In genomic region chr2:46915811-46916630, GRCh38 we compare ENCODE assay signal across 8 cellular contexts. TPM values are rescaled to one million over a fixed set of nuclear protein-coding genes. Genes with fewer than 3 reads are reported as not detected.
DNase-seq lines count a peak whose midpoint lies in the region; ATAC-seq and TF ChIP-seq lines count a peak whose summit lies in the region.

No MANE protein-coding gene starts in this region.

- H3K4me3 Mint-ChIP-seq in naive B cell = peak overlapping the region; percentile 86 to 98 (median 92)
- peak overlapping the region; percentile 79 for H3K4me3 Mint-ChIP-seq in stimulated activated effector memory CD8-positive, alpha-beta T cell treated with anti-CD3 and anti-CD28 coated beads, Interleukin-12 subunit alpha, Interleukin-12 subunit beta, amount 100 ng/mL, for 72 hours

- peak overlapping the region; percentile 89 to 98 (median 97) for H3K27ac Mint-ChIP-seq in naive B cell
- peak overlapping the region; percentile 89 for H3K27ac Mint-ChIP-seq in stimulated activated effector memory CD8-positive, alpha-beta T cell treated with anti-CD3 and anti-CD28 coated beads, Interleukin-12 subunit alpha, Interleukin-12 subunit beta, amount 100 ng/mL, for 72 hours

- H3K4me3 ChIP-seq in Jurkat, Clone E6-1 (ENCODE audit: low read length) = peak overlapping the region; percentile 74

- H3K4me1 Mint-ChIP-seq in naive B cell = peaks cover 41 to 72% (median 51%) of the 10 kb centered on the region in 3 donors
- H3K4me1 Mint-ChIP-seq in stimulated activated effector memory CD8-positive, alpha-beta T cell treated with anti-CD3 and anti-CD28 coated beads, Interleukin-12 subunit alpha, Interleukin-12 subunit beta, amount 100 ng/mL, for 72 hours = peaks cover 34% of the 10 kb centered on the region

- DNase-seq in DMS79 treated with DMSO at 0.1 percent for 48 hours (lab: John Stamatoyannopoulos, UW) (peak; percentile 83), activated T-helper 1 cell treated with Interleukin-2 at 50 U/mL for 16 hours (ENCODE audit: low read depth) (peak; percentile 58), fibroblast of gingiva (ENCODE audit: low read depth) (peak; percentile 87), naive B cell (peak; percentile 84)
- DNase-seq in Jurkat, Clone E6-1 (ENCODE audit: low read depth, low spot score) = peak; percentile 54
- peak; percentile 70 to 92 for DNase-seq in stimulated activated effector memory CD8-positive, alpha-beta T cell treated with anti-CD3 and anti-CD28 coated beads, Interleukin-12 subunit alpha, Interleukin-12 subunit beta, amount 100 ng/mL, for 72 hours (ENCODE audit: low spot score in 2 of 2)

- no peaks in the 10 kb centered on the region for H3K27me3 Mint-ChIP-seq in naive B cell

- ATAC-seq in GM21723 (IDR thresholded peaks at IDR 0.05; ENCODE audit: unreplicated experiment) (peak; percentile 81), naive B cell (ENCODE audit: low read depth in 2 of 2) (peak; percentile 85)
- ATAC-seq in stimulated activated effector memory CD8-positive, alpha-beta T cell treated with anti-CD3 and anti-CD28 coated beads, Interleukin-12 subunit alpha, Interleukin-12 subunit beta, amount 100 ng/mL, for 72 hours = peak; percentile 94

- H3K36me3 Mint-ChIP-seq in naive B cell = no peaks in the 10 kb centered on the region
- peaks cover 16% of the 10 kb centered on the region for H3K36me3 Mint-ChIP-seq in stimulated activated effector memory CD8-positive, alpha-beta T cell treated with anti-CD3 and anti-CD28 coated beads, Interleukin-12 subunit alpha, Interleukin-12 subunit beta, amount 100 ng/mL, for 72 hours

- no peaks in the 10 kb centered on the region for H3K9me3 Mint-ChIP-seq in naive B cell
- no peaks in the 10 kb centered on the region for H3K9me3 Mint-ChIP-seq in stimulated activated effector memory CD8-positive, alpha-beta T cell treated with anti-CD3 and anti-CD28 coated beads, Interleukin-12 subunit alpha, Interleukin-12 subunit beta, amount 100 ng/mL, for 72 hours

TF ChIP-seq in PFSK-1, 5 proteins besides CTCF, POLR2A, EP300 and RAD21:
- TF ChIP-seq, protein P1, sequence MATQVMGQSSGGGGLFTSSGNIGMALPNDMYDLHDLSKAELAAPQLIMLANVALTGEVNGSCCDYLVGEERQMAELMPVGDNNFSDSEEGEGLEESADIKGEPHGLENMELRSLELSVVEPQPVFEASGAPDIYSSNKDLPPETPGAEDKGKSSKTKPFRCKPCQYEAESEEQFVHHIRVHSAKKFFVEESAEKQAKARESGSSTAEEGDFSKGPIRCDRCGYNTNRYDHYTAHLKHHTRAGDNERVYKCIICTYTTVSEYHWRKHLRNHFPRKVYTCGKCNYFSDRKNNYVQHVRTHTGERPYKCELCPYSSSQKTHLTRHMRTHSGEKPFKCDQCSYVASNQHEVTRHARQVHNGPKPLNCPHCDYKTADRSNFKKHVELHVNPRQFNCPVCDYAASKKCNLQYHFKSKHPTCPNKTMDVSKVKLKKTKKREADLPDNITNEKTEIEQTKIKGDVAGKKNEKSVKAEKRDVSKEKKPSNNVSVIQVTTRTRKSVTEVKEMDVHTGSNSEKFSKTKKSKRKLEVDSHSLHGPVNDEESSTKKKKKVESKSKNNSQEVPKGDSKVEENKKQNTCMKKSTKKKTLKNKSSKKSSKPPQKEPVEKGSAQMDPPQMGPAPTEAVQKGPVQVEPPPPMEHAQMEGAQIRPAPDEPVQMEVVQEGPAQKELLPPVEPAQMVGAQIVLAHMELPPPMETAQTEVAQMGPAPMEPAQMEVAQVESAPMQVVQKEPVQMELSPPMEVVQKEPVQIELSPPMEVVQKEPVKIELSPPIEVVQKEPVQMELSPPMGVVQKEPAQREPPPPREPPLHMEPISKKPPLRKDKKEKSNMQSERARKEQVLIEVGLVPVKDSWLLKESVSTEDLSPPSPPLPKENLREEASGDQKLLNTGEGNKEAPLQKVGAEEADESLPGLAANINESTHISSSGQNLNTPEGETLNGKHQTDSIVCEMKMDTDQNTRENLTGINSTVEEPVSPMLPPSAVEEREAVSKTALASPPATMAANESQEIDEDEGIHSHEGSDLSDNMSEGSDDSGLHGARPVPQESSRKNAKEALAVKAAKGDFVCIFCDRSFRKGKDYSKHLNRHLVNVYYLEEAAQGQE (IDR thresholded peaks at IDR 0.05; ENCODE audit: insufficient read depth in 1 of 2, low read depth in 2 of 2, low read length in 2 of 2) = peak in 1 of 2 experiments; percentile 19; a peak in 1 of 4 replicates
- TF ChIP-seq TAF1 (IDR thresholded peaks at IDR 0.05; ENCODE audit: borderline replicate concordance, insufficient read depth, low read length) (no peak; the same call in 1 of the 2 replicates), SIN3A (IDR thresholded peaks at IDR 0.05; ENCODE audit: borderline replicate concordance, insufficient read depth, low read length) (peak; percentile 80; the same call in 1 of the 2 replicates), POLR2AphosphoS5 (IDR thresholded peaks at IDR 0.05; ENCODE audit: low read depth, low read length) (peak; percentile 72; the same call in 1 of the 2 replicates), FOXP2 (optimal IDR thresholded peaks at IDR 0.05; ENCODE audit: borderline replicate concordance, extremely low read depth, extremely low read length, insufficient read depth) (peak; percentile 95)

RNA-seq across cellular contexts. Expression of gene MCFD2, which starts 0.4 kb away (rescaled TPM):
- 18.3 TPM for polyA plus RNA-seq in Jurkat, Clone E6-1 (2012; ENCODE audit: insufficient read depth, insufficient read length)
- 142 TPM for polyA plus RNA-seq in PFSK-1 (2012; ENCODE audit: insufficient read length, low read depth)
- polyA plus RNA-seq in naive B cell (ENCODE audit: low read depth in 6 of 6) = 10 to 100 TPM; 26.3 to 43.3 (median 33.1) TPM

RNA-seq across cellular contexts. Expression of gene TTC7A, which starts 25.0 kb away (rescaled TPM):
- polyA plus RNA-seq in Jurkat, Clone E6-1 (2012; ENCODE audit: insufficient read depth, insufficient read length) = 13.0 TPM
- polyA plus RNA-seq in PFSK-1 (2012; ENCODE audit: insufficient read length, low read depth) = 26.6 TPM
- 10 to 100 TPM; 27.7 to 77.8 (median 34.1) TPM for polyA plus RNA-seq in naive B cell (ENCODE audit: low read depth in 6 of 6)

Comparison
In these comparisons a context has a peak if more than half of its experiments do, and no peak if none do; other contexts are left out.
1. Peak in every context shown above with its lines: DNase-seq, ATAC-seq and H3K4me3 ChIP-seq.